Comparison of ENCODE assay signal across 8 cellular contexts in genomic region chr7:134992626-134993179, GRCh38. TPM values are rescaled to one million over a fixed set of nuclear protein-coding genes. Genes with fewer than 3 reads are reported as not detected.
DNase-seq lines count a peak whose midpoint lies in the region; ATAC-seq and TF ChIP-seq lines count a peak whose summit lies in the region.

No MANE protein-coding gene starts in this region.

- no peak for TF ChIP-seq POLR2A in right lobe of liver (IDR thresholded peaks at IDR 0.05)

- intact Hi-C loops in right lobe of liver (cut with DNase I): no loop called here

- H3K27me3 ChIP-seq in right lobe of liver: no peaks in the 10 kb centered on the region
- no peaks in the 10 kb centered on the region for H3K27me3 ChIP-seq in mesendoderm (ENCODE audit: insufficient read depth, low read length, poor library complexity)

- peak overlapping the region; percentile 49 to 77 (median 72) for H3K27ac ChIP-seq in right lobe of liver
- H3K27ac ChIP-seq in mesendoderm (ENCODE audit: low read depth, low read length): no peak overlapping the region

- no peak for TF ChIP-seq CTCF in right lobe of liver (IDR thresholded peaks at IDR 0.05)

- H3K79me2 ChIP-seq in mesendoderm (ENCODE audit: control insufficient read depth, insufficient read depth, low read length): no peaks in the 10 kb centered on the region

- H2AK5ac ChIP-seq in mesendoderm (ENCODE audit: low read length): no peak overlapping the region

- peak; percentile 68 for ATAC-seq in GM18519 (IDR thresholded peaks at IDR 0.05; ENCODE audit: low FRiP score, unreplicated experiment)
- ATAC-seq in HG02588 (IDR thresholded peaks at IDR 0.05; ENCODE audit: unreplicated experiment): peak; percentile 54
- ATAC-seq in right lobe of liver: peak; percentile 38 to 52 (median 44)

- no peaks in the 10 kb centered on the region for H3K79me1 ChIP-seq in mesendoderm (ENCODE audit: low read length)

- no peak overlapping the region for H4K5ac ChIP-seq in mesendoderm (ENCODE audit: low read length)

- 33% methylated on average over 4 of the region's 6 CpGs for WGBS in right lobe of liver (ENCODE audit: insufficient coverage, low coverage, low lambda C conversion rate, missing lambda C conversion rate)
- no CpG with 5 or more reads among the region's 6 CpGs for WGBS in mesendoderm (ENCODE audit: extremely low coverage, insufficient coverage, low lambda C conversion rate)

- H3K36me3 ChIP-seq in right lobe of liver (no peaks in the 10 kb centered on the region), mesendoderm (ENCODE audit: control insufficient read depth, insufficient read depth, low read length) (no peaks in the 10 kb centered on the region)

- H4K8ac ChIP-seq in mesendoderm (ENCODE audit: low read depth, low read length): no peak overlapping the region

- H3K56ac ChIP-seq in mesendoderm (ENCODE audit: low read length): no peak overlapping the region

- H3K4ac ChIP-seq in mesendoderm (ENCODE audit: low read depth, low read length): no peak overlapping the region

- no peak overlapping the region for H3K4me2 ChIP-seq in mesendoderm (ENCODE audit: low read length)

- no peak overlapping the region for H2BK15ac ChIP-seq in mesendoderm (replicated peaks; ENCODE audit: low read depth)

- no peak overlapping the region for H2BK120ac ChIP-seq in mesendoderm (ENCODE audit: low read depth, low read length)

- H3K18ac ChIP-seq in mesendoderm (ENCODE audit: low read length): no peak overlapping the region

- no peak overlapping the region for H3K23ac ChIP-seq in mesendoderm (ENCODE audit: low read length)

- no peaks in the 10 kb centered on the region for H3K9me3 ChIP-seq in right lobe of liver

- H3K4me3 ChIP-seq in right lobe of liver (no peak overlapping the region), mesendoderm (ENCODE audit: low read length) (no peak overlapping the region)

- H2BK5ac ChIP-seq in mesendoderm (ENCODE audit: low read length): no peak overlapping the region

- no peak overlapping the region for H3K9ac ChIP-seq in mesendoderm (ENCODE audit: low read length)

- peaks cover 0 to 49% (median 13%) of the 10 kb centered on the region in 4 donors for H3K4me1 ChIP-seq in right lobe of liver
- peaks cover 2% of the 10 kb centered on the region for H3K4me1 ChIP-seq in mesendoderm (ENCODE audit: control insufficient read depth, low read depth, low read length)

- DNase-seq in activated CD4-positive, alpha-beta T cell treated with anti-CD3 and anti-CD28 coated beads, Interleukin-2, amount 50 U/mL, for 1 hour: peak; percentile 7
- no peak for DNase-seq in right lobe of liver
- no peak for DNase-seq in mesendoderm
- DNase-seq in NCI-H1436 treated with DMSO at 0.1 percent for 48 hours (lab: John Stamatoyannopoulos, UW): no peak
- no peak for DNase-seq in NCI-H1092 (lab: John Stamatoyannopoulos, UW)
- DNase-seq in NOMO-1 treated with DMSO at 0.1 percent for 48 hours (lab: John Stamatoyannopoulos, UW; ENCODE audit: unreplicated experiment): no peak

RNA-seq across cellular contexts. Expression of gene AGBL3, which starts 6.4 kb away (rescaled TPM):
- 1 to 10 TPM; 1.2 to 3.5 (median 2.2) TPM for total RNA-seq in right lobe of liver
- 2.0 TPM for polyA plus RNA-seq in mesendoderm (2013, experiment 1 of 2)
- 2.1 TPM for polyA plus RNA-seq in mesendoderm (2013, experiment 2 of 2)
